ENCODE assay signal across 9 cellular contexts in genomic region chr4:8221476-8221875, GRCh38. TPM values are rescaled to one million over a fixed set of nuclear protein-coding genes. Genes with fewer than 3 reads are reported as not detected.
DNase-seq lines count a peak whose midpoint lies in the region; ATAC-seq and TF ChIP-seq lines count a peak whose summit lies in the region.
"Had no signal": no experiment of that assay in that cellular context is flagged by ENCODE, and none has a peak within 500 bp of the region (broad histone marks: within the 10 kb centered on the region; RNA-seq: fewer than 3 reads in every experiment).

No MANE protein-coding gene starts in this region.

- peak; percentile 71 for ATAC-seq in CD8-positive, alpha-beta T cell
- ATAC-seq in HG02885 (IDR thresholded peaks at IDR 0.05; ENCODE audit: poor library complexity, unreplicated experiment) (peak; percentile 62), PC-3 (no peak)

- no peaks in the 10 kb centered on the region for H3K27me3 Mint-ChIP-seq in CD8-positive, alpha-beta T cell (ENCODE audit: low read depth)

- H3K79me2 ChIP-seq in PC-3 (ENCODE audit: low read length): no peaks in the 10 kb centered on the region

- intact Hi-C loops in CD8-positive, alpha-beta T cell (cut with DNase I, micrococcal nuclease): loop anchor here in 1 of 2 experiments (2.0 kb wide), 1 partner anchor 21 kb away; no protein-coding TSS in a partner anchor
- intact Hi-C loops in PC-3 (cut with micrococcal nuclease): no loop called here

- H3K36me3 ChIP-seq in CD8-positive, alpha-beta T cell (ENCODE audit: insufficient read depth, low read length): no peaks in the 10 kb centered on the region
- no peaks in the 10 kb centered on the region for H3K36me3 ChIP-seq in PC-3 (ENCODE audit: low read depth, low read length)

- POLR2A ChIA-PET in CD8-positive, alpha-beta T cell (lab: Charles Lee): no interaction called here
- POLR2A ChIA-PET in PC-3 (lab: Charles Lee; ENCODE audit: unreplicated experiment): no interaction called here

- H3K4me2 ChIP-seq in PC-3 (ENCODE audit: low read length): no peak overlapping the region

- DNase-seq in CD8-positive, alpha-beta T cell: peak in 1 of 7 experiments; percentile 52
- DNase-seq in amniotic epithelial cell (ENCODE audit: low read depth): peak; percentile 86
- DNase-seq in middle frontal gyrus (ENCODE audit: extremely low spot score, low spot score): peak; percentile 18
- DNase-seq in NCI-H82 treated with DMSO at 0.1 percent for 48 hours (lab: John Stamatoyannopoulos, UW; ENCODE audit: unreplicated experiment): no peak
- no peak for DNase-seq in UCSD-AML1 (lab: John Stamatoyannopoulos, UW; ENCODE audit: unreplicated experiment)
- no peak for DNase-seq in GOT3 (lab: John Stamatoyannopoulos, UW)
- no peak for DNase-seq in PC-3

- no peaks in the 10 kb centered on the region for H3K9me2 ChIP-seq in PC-3 (replicated peaks; ENCODE audit: low read length)

- H3K4me1 Mint-ChIP-seq in CD8-positive, alpha-beta T cell (ENCODE audit: low read depth): peaks cover 55% of the 10 kb centered on the region

- H3K4me3 ChIP-seq in CD8-positive, alpha-beta T cell (ENCODE audit: low read depth, low read length): no peak overlapping the region
- H3K4me3 ChIP-seq in PC-3 (ENCODE audit: low read length): no peak overlapping the region

- no peaks in the 10 kb centered on the region for H3K9me3 ChIP-seq in CD8-positive, alpha-beta T cell (ENCODE audit: low read length)
- no peaks in the 10 kb centered on the region for H3K9me3 ChIP-seq in PC-3 (ENCODE audit: low read length)

- no peak overlapping the region for H3K9ac ChIP-seq in PC-3 (ENCODE audit: low read length)

- BruUV-seq in PC-3 (replicated peaks; lab: Mats Ljungman, UMichigan): no TSS peak

- peak overlapping the region; percentile 2 for H3K4me3 Mint-ChIP-seq in CD8-positive, alpha-beta T cell

- H4K20me1 ChIP-seq in PC-3 (ENCODE audit: low read length): no peaks in the 10 kb centered on the region

- H2AFZ ChIP-seq in PC-3 (ENCODE audit: low read length): no peak overlapping the region

- H3F3A ChIP-seq in PC-3 (ENCODE audit: low read length, unreplicated experiment): no peaks in the 10 kb centered on the region

- CTCF ChIA-PET in CD8-positive, alpha-beta T cell (lab: Charles Lee): interaction anchor here (0.6 to 3.0 kb wide), 5 partner anchors 19 to 472 kb away, joined by 3 to 9 read pairs (median 3); no protein-coding TSS in a partner anchor
- CTCF ChIA-PET in PC-3 (lab: Charles Lee): no interaction called here

- peaks cover 39% of the 10 kb centered on the region for H3K4me1 ChIP-seq in CD8-positive, alpha-beta T cell (ENCODE audit: insufficient read depth, low read length)
- H3K4me1 ChIP-seq in PC-3 (ENCODE audit: insufficient read depth, low read length): no peaks in the 10 kb centered on the region

- H3K36me3 Mint-ChIP-seq in CD8-positive, alpha-beta T cell: peaks cover 59% of the 10 kb centered on the region

- H3K27me3 ChIP-seq in CD8-positive, alpha-beta T cell (ENCODE audit: insufficient read depth, low read length): no peaks in the 10 kb centered on the region
- H3K27me3 ChIP-seq in PC-3 (ENCODE audit: low read length): no peaks in the 10 kb centered on the region

- no peak for TF ChIP-seq CTCF in CD8-positive, alpha-beta T cell (IDR thresholded peaks at IDR 0.05)
- no peak for TF ChIP-seq CTCF in PC-3 (conservative IDR thresholded peaks at IDR 0.05; ENCODE audit: low read depth, low read length)

- H3K9me3 Mint-ChIP-seq in CD8-positive, alpha-beta T cell: no peaks in the 10 kb centered on the region

- no peak overlapping the region for H3K27ac ChIP-seq in CD8-positive, alpha-beta T cell (ENCODE audit: low read depth, low read length)
- H3K27ac ChIP-seq in PC-3 (ENCODE audit: low read length): no peak overlapping the region

- peak overlapping the region; percentile 91 for H3K27ac Mint-ChIP-seq in CD8-positive, alpha-beta T cell

RNA-seq across cellular contexts. Expression of gene SH3TC1, which starts 22.4 kb away (rescaled TPM):
- 100 to 1,000 TPM in 1 of 2 experiments, 10 to 100 TPM in 1; 90.7 to 102 TPM for total RNA-seq in CD8-positive, alpha-beta T cell
- total RNA-seq in PC-3 (2014; rRNA removed): 22.6 and 23.1 TPM in 2 replicates

RNA-seq across cellular contexts. Expression of gene HTRA3, which starts 48.1 kb away (rescaled TPM):
- not detected for total RNA-seq in CD8-positive, alpha-beta T cell
- total RNA-seq in PC-3 (2014; rRNA removed): 2.8 and 4.0 TPM in 2 replicates
- total RNA-seq: T-helper 1 cell treated with Interleukin-12 subunit alpha and Interleukin-12 subunit beta and Interleukin-4 antibody, amounts not matched to agents 30 ng/mL and 1 ng/mL, for 36 hours had no signal

Comparison
In these comparisons a context has a peak if more than half of its experiments do, and no peak if none do; other contexts are left out.
1. DNase-seq: peak in amniotic epithelial cell (single experiment) and middle frontal gyrus (single experiment); none in NCI-H82 treated with DMSO at 0.1 percent for 48 hours (single experiment), UCSD-AML1 (single experiment), GOT3 (single experiment) and PC-3 (single experiment).